ENCODE assay signal across 16 cellular contexts in the genomic region with DNA sequence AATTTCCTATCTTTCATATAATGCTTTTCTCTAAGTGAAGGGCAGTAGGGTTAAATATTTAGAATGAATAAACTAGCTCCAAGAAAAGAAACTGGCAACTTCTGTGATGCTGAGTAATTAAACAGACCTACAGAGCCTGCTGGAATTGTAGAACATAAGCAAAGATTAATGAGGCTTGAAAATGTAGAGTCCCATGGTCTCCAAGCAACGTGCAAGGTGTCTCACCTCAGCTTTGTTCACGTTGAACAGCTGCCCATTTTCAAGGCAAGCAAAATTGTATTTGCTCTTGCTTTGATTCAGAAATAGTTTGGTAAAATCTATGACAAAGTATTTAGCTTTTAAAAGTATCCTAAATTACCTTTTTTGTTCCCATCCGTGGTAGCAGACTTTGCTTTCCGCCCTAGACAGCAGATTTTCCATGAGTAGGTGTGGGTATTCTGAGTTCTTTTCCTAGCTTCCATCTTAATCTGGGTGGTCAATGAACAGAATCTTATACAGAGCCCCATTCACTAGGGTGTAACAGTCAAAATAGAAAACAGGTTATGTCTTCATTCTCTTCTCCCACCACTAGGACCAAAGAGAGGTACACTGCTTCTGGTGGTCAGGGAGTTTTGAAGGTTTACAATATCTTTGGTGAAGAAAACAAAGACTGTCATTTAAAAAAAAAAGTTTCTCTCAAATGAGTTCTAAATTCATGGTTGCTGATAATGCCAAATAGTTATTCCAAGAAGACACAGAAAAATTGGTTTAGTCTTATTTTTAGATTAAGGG. TPM values are rescaled to one million over a fixed set of nuclear protein-coding genes. Genes with fewer than 3 reads are reported as not detected.
DNase-seq lines count a peak whose midpoint lies in the region; ATAC-seq and TF ChIP-seq lines count a peak whose summit lies in the region.
"Had no signal": no experiment of that assay in that cellular context is flagged by ENCODE, and none has a peak within 500 bp of the region (broad histone marks: within the 10 kb centered on the region; RNA-seq: fewer than 3 reads in every experiment).

No MANE protein-coding gene starts in this region.

- TF ChIP-seq POLR2A in right lobe of liver (IDR thresholded peaks at IDR 0.05) (no peak), GM18505 (IDR thresholded peaks at IDR 0.05; ENCODE audit: borderline replicate concordance, extremely low read depth, insufficient read depth, insufficient read length) (no peak)

- H3K4me1 ChIP-seq in mesenchymal stem cell (ENCODE audit: control insufficient read depth, insufficient read depth, low read depth, low read length) (no peaks in the 10 kb centered on the region), right lobe of liver (no peaks in the 10 kb centered on the region)
- H3K4me1 ChIP-seq: foreskin keratinocyte, lower lobe of right lung had no signal

- no peaks in the 10 kb centered on the region for H3K79me1 ChIP-seq in mesenchymal stem cell (replicated peaks; ENCODE audit: low read length, poor library complexity, severe bottlenecking)

- H3K4me2 ChIP-seq in mesenchymal stem cell (ENCODE audit: low read length, poor library complexity, severe bottlenecking) = no peak overlapping the region

- TF ChIP-seq CTCF in right lobe of liver (IDR thresholded peaks at IDR 0.05) = no peak

- no peak overlapping the region for H2AFZ ChIP-seq in mesenchymal stem cell (ENCODE audit: low read depth, low read length)

- no peak overlapping the region for H3K4me3 ChIP-seq in mesenchymal stem cell (ENCODE audit: insufficient read depth in 1 of 2, low read depth in 1 of 2, low read length in 2 of 2)
- H3K4me3 ChIP-seq in right lobe of liver = no peak overlapping the region
- H3K4me3 ChIP-seq: lower lobe of right lung had no signal

- H3K27ac ChIP-seq in mesenchymal stem cell (ENCODE audit: low read length, poor library complexity, severe bottlenecking) (no peak overlapping the region), right lobe of liver (no peak overlapping the region)
- H3K27ac ChIP-seq: foreskin keratinocyte, lower lobe of right lung had no signal

- H3K27me3 ChIP-seq in mesenchymal stem cell (ENCODE audit: control insufficient read depth in 1 of 2, insufficient read depth in 1 of 2, low read length in 2 of 2) = no peaks in the 10 kb centered on the region
- H3K27me3 ChIP-seq in right lobe of liver = no peaks in the 10 kb centered on the region
- H3K27me3 ChIP-seq: foreskin keratinocyte had no signal

- H3K4ac ChIP-seq in mesenchymal stem cell (ENCODE audit: low read depth in 1 of 2, low read length in 2 of 2) = no peak overlapping the region

- no peak overlapping the region for H2BK15ac ChIP-seq in mesenchymal stem cell (ENCODE audit: low read depth, poor library complexity, severe bottlenecking)

- H3K14ac ChIP-seq in mesenchymal stem cell (ENCODE audit: low read length in 2 of 2) = no peak overlapping the region

- intact Hi-C loops in right lobe of liver (cut with DNase I) = no loop called here

- H3K23ac ChIP-seq in mesenchymal stem cell (ENCODE audit: low read length in 2 of 2) = no peak overlapping the region

- H2BK5ac ChIP-seq in mesenchymal stem cell (ENCODE audit: low read depth, low read length, poor library complexity, severe bottlenecking) = no peak overlapping the region

- H4K91ac ChIP-seq in mesenchymal stem cell (ENCODE audit: low read length) = no peak overlapping the region

- ATAC-seq in right lobe of liver = no peak
- ATAC-seq in GM18505 (IDR thresholded peaks at IDR 0.05; ENCODE audit: unreplicated experiment) = no peak
- ATAC-seq: lower lobe of right lung had no signal

- no peak overlapping the region for H2BK120ac ChIP-seq in mesenchymal stem cell (ENCODE audit: low read depth, low read length)

- WGBS in mesenchymal stem cell = 78% methylated on average over 2 of the region's 4 CpGs
- WGBS in right lobe of liver (ENCODE audit: insufficient coverage, low coverage, low lambda C conversion rate, missing lambda C conversion rate) = 20% methylated on average over 4 of the region's 4 CpGs

- peak overlapping the region; percentile 47 for H4K8ac ChIP-seq in mesenchymal stem cell (ENCODE audit: low read length)

- H3K9me3 ChIP-seq in mesenchymal stem cell (ENCODE audit: control insufficient read depth, low read length) = no peaks in the 10 kb centered on the region
- no peaks in the 10 kb centered on the region for H3K9me3 ChIP-seq in right lobe of liver
- H3K9me3 ChIP-seq: lower lobe of right lung had no signal

- peak; percentile 18 for DNase-seq in DMS79 (lab: John Stamatoyannopoulos, UW)
- peak; percentile 17 to 23 for DNase-seq in NCI-H1930 (lab: John Stamatoyannopoulos, UW)
- peak; percentile 77 for DNase-seq in OCI-M1 (lab: John Stamatoyannopoulos, UW)
- no peak for DNase-seq in mesenchymal stem cell
- DNase-seq in NOMO-1 treated with dmso at 0.1 percent for 144 hours (lab: John Stamatoyannopoulos, UW; ENCODE audit: unreplicated experiment) = no peak
- no peak for DNase-seq in right lobe of liver
- DNase-seq in amygdala (lab: John Stamatoyannopoulos, UW) = no peak
- DNase-seq: activated CD4-positive, alpha-beta T cell treated with anti-CD3 and anti-CD28 coated beads, Interleukin-2, amount 50 U/mL, for 48 hours; activated naive CD8-positive, alpha-beta T cell treated with anti-CD3 and anti-CD28 coated beads, Interleukin-2, amount 10 ng/mL, durations not matched to agents 7 days and 5 days; activated T-cell treated with anti-CD3 and anti-CD28 coated beads, Interleukin-2, amount 50 U/mL, for 48 hours; central memory CD4-positive, alpha-beta T cell; foreskin keratinocyte; Karpas-422; lower lobe of right lung; naive B cell had no signal

- no peak overlapping the region for H3K18ac ChIP-seq in mesenchymal stem cell (ENCODE audit: low read depth in 1 of 2, low read length in 2 of 2)

- no peak overlapping the region for H2BK12ac ChIP-seq in mesenchymal stem cell (ENCODE audit: low read length in 2 of 2)

- H3K9ac ChIP-seq in mesenchymal stem cell (ENCODE audit: low read length) = no peak overlapping the region

- H3K36me3 ChIP-seq in mesenchymal stem cell (ENCODE audit: control insufficient read depth in 1 of 2, insufficient read depth in 2 of 2, low read depth in 1 of 2, low read length in 2 of 2) (no peaks in the 10 kb centered on the region), right lobe of liver (no peaks in the 10 kb centered on the region)
- H3K36me3 ChIP-seq: lower lobe of right lung had no signal

- H2AK5ac ChIP-seq in mesenchymal stem cell (ENCODE audit: low read length, severe bottlenecking) = no peak overlapping the region

RNA-seq across cellular contexts. Expression of a gene that starts 52.1 kb away (rescaled TPM):
- polyA plus RNA-seq in mesenchymal stem cell (2013, experiment 1 of 2) = 36.8 TPM
- polyA plus RNA-seq in mesenchymal stem cell (2013, experiment 2 of 2) = 37.9 TPM
- total RNA-seq in right lobe of liver = not detected
- total RNA-seq: activated naive CD8-positive, alpha-beta T cell treated with anti-CD3 and anti-CD28 coated beads, Interleukin-2, amount 10 ng/mL, durations not matched to agents 7 days and 5 days had no signal

Comparison
In these comparisons a context has a peak if more than half of its experiments do, and no peak if none do; other contexts are left out.
1. DNase-seq: peak in DMS79 (single experiment), NCI-H1930 (2 of 2) and OCI-M1 (single experiment); none in mesenchymal stem cell (single experiment), NOMO-1 treated with dmso at 0.1 percent for 144 hours (single experiment), right lobe of liver (0 of 3) and amygdala (0 of 56).